In genomic region chr4:145107126-145107525, GRCh38 we compare ENCODE assay signal across 19 cellular contexts. TPM values are rescaled to one million over a fixed set of nuclear protein-coding genes. Genes with fewer than 3 reads are reported as not detected.
DNase-seq lines count a peak whose midpoint lies in the region; ATAC-seq, FAIRE-seq and TF ChIP-seq lines count a peak whose summit lies in the region.
"Had no signal": no experiment of that assay in that cellular context is flagged by ENCODE, and none has a peak within 500 bp of the region (broad histone marks: within the 10 kb centered on the region; RNA-seq: fewer than 3 reads in every experiment).

No MANE protein-coding gene starts in this region.

- H3K9me2 ChIP-seq in Loucy (replicated peaks; ENCODE audit: low read depth, low read length), result no peaks in the 10 kb centered on the region

- no peak for TF ChIP-seq POLR2A in H54 (IDR thresholded peaks at IDR 0.05; ENCODE audit: low read depth, low read length)

- no peak overlapping the region for H2AFZ ChIP-seq in Loucy (ENCODE audit: low read length)

- no peak overlapping the region for H3K9ac ChIP-seq in Loucy (ENCODE audit: low read depth, low read length, poor library complexity, severe bottlenecking)

- peaks cover 41% of the 10 kb centered on the region for H3K79me2 ChIP-seq in Loucy (ENCODE audit: insufficient read depth, low read length)

- no peak overlapping the region for H3K4me3 Mint-ChIP-seq in activated CD8-positive, alpha-beta memory T cell treated with anti-CD3 and anti-CD28 coated beads, Interleukin-2, amount 10 ng/mL, durations not matched to agents 7 days and 5 days
- no peak overlapping the region for H3K4me3 Mint-ChIP-seq in activated naive CD8-positive, alpha-beta T cell treated with anti-CD3 and anti-CD28 coated beads for 36 hours
- H3K4me3 Mint-ChIP-seq: B cell, CD14-positive monocyte, IgD-negative memory B cell had no signal

- H3K27me3 ChIP-seq in Loucy (ENCODE audit: insufficient read depth, low read length, poor library complexity, severe bottlenecking), result no peaks in the 10 kb centered on the region

- no peak overlapping the region for H3K4me3 ChIP-seq in Loucy (ENCODE audit: low read length, poor library complexity, severe bottlenecking)

- peak overlapping the region; percentile 2 for H3K4me2 ChIP-seq in Loucy (ENCODE audit: low read depth, low read length, poor library complexity, severe bottlenecking)

- no peaks in the 10 kb centered on the region for H3K9me3 ChIP-seq in Loucy (ENCODE audit: insufficient read depth, low read depth, low read length)

- peaks cover 40% of the 10 kb centered on the region for H3K36me3 Mint-ChIP-seq in activated CD8-positive, alpha-beta memory T cell treated with anti-CD3 and anti-CD28 coated beads, Interleukin-2, amount 10 ng/mL, durations not matched to agents 7 days and 5 days
- peaks cover 12% of the 10 kb centered on the region for H3K36me3 Mint-ChIP-seq in activated naive CD8-positive, alpha-beta T cell treated with anti-CD3 and anti-CD28 coated beads for 36 hours
- peaks cover 0 to 17% of the 10 kb centered on the region in 2 donors for H3K36me3 Mint-ChIP-seq in activated naive CD4-positive, alpha-beta T cell treated with anti-CD3 and anti-CD28 coated beads, Interleukin-2, amount 50 U/mL, for 72 hours

- peaks cover 14% of the 10 kb centered on the region for H3K4me1 Mint-ChIP-seq in activated CD8-positive, alpha-beta memory T cell treated with anti-CD3 and anti-CD28 coated beads, Interleukin-2, amount 10 ng/mL, durations not matched to agents 7 days and 5 days
- H3K4me1 Mint-ChIP-seq in activated naive CD8-positive, alpha-beta T cell treated with anti-CD3 and anti-CD28 coated beads for 36 hours, result peaks cover 20% of the 10 kb centered on the region

- H3K27ac Mint-ChIP-seq in activated CD8-positive, alpha-beta memory T cell treated with anti-CD3 and anti-CD28 coated beads, Interleukin-2, amount 10 ng/mL, durations not matched to agents 7 days and 5 days, result peak overlapping the region; percentile 33
- H3K27ac Mint-ChIP-seq in activated naive CD8-positive, alpha-beta T cell treated with anti-CD3 and anti-CD28 coated beads for 36 hours, result peak overlapping the region; percentile 25
- H3K27ac Mint-ChIP-seq in activated naive CD4-positive, alpha-beta T cell treated with anti-CD3 and anti-CD28 coated beads, Interleukin-2, amount 50 U/mL, for 72 hours, result no peak overlapping the region
- H3K27ac Mint-ChIP-seq: B cell, IgD-negative memory B cell had no signal

- H3K4me1 ChIP-seq in Loucy (ENCODE audit: insufficient read depth, low read length, poor library complexity, severe bottlenecking), result peaks cover 32% of the 10 kb centered on the region

- no peaks in the 10 kb centered on the region for H3F3A ChIP-seq in Loucy (ENCODE audit: low read depth)

- TF ChIP-seq CTCF in Loucy (conservative IDR thresholded peaks at IDR 0.05; ENCODE audit: low read length), result no peak

- H3K9me3 Mint-ChIP-seq in activated CD8-positive, alpha-beta memory T cell treated with anti-CD3 and anti-CD28 coated beads, Interleukin-2, amount 10 ng/mL, durations not matched to agents 7 days and 5 days (ENCODE audit: low read depth), result no peaks in the 10 kb centered on the region
- H3K9me3 Mint-ChIP-seq in activated naive CD8-positive, alpha-beta T cell treated with anti-CD3 and anti-CD28 coated beads for 36 hours, result no peaks in the 10 kb centered on the region
- H3K9me3 Mint-ChIP-seq in activated naive CD4-positive, alpha-beta T cell treated with anti-CD3 and anti-CD28 coated beads, Interleukin-2, amount 50 U/mL, for 72 hours, result no peaks in the 10 kb centered on the region
- H3K9me3 Mint-ChIP-seq: CD14-positive monocyte, IgD-negative memory B cell had no signal

- peaks cover 71% of the 10 kb centered on the region for H3K36me3 ChIP-seq in Loucy (ENCODE audit: insufficient read depth, low read length)

- CTCF ChIA-PET in activated CD8-positive, alpha-beta memory T cell treated with anti-CD3 and anti-CD28 coated beads, Interleukin-2, amount 10 ng/mL, durations not matched to agents 7 days and 5 days (lab: Charles Lee), result no interaction called here

- FAIRE-seq in H54 (lab: Jason Lieb, UNC), result no peak
- FAIRE-seq: A204.1, GM12892, H1 had no signal

- no peak for ATAC-seq in activated CD8-positive, alpha-beta memory T cell treated with anti-CD3 and anti-CD28 coated beads, Interleukin-2, amount 10 ng/mL, durations not matched to agents 7 days and 5 days
- ATAC-seq in activated naive CD4-positive, alpha-beta T cell treated with anti-CD3 and anti-CD28 coated beads, Interleukin-2, amount 50 U/mL, for 72 hours, result no peak
- ATAC-seq: Panc1 had no signal

- peaks cover 43% of the 10 kb centered on the region for H4K20me1 ChIP-seq in Loucy (ENCODE audit: insufficient read depth, low read length, poor library complexity, severe bottlenecking)

- no peaks in the 10 kb centered on the region for H3K27me3 Mint-ChIP-seq in activated CD8-positive, alpha-beta memory T cell treated with anti-CD3 and anti-CD28 coated beads, Interleukin-2, amount 10 ng/mL, durations not matched to agents 7 days and 5 days
- no peaks in the 10 kb centered on the region for H3K27me3 Mint-ChIP-seq in activated naive CD8-positive, alpha-beta T cell treated with anti-CD3 and anti-CD28 coated beads for 36 hours
- H3K27me3 Mint-ChIP-seq: B cell, IgD-negative memory B cell had no signal

- DNase-seq in activated CD8-positive, alpha-beta memory T cell treated with anti-CD3 and anti-CD28 coated beads, Interleukin-2, amount 10 ng/mL, durations not matched to agents 7 days and 5 days, result no peak
- DNase-seq in activated CD8-positive, alpha-beta memory T cell treated with anti-CD3 and anti-CD28 coated beads for 24 hours, result no peak
- no peak for DNase-seq in activated naive CD8-positive, alpha-beta T cell treated with anti-CD3 and anti-CD28 coated beads for 36 hours
- peak; percentile 20 to 77 for DNase-seq in lung microvascular endothelial cell (ENCODE audit: low read depth in 2 of 2)
- DNase-seq in activated naive CD4-positive, alpha-beta T cell treated with anti-CD3 and anti-CD28 coated beads, Interleukin-2, amount 50 U/mL, for 72 hours (ENCODE audit: low spot score in 2 of 2), result no peak
- no peak for DNase-seq in NCI-H2196 treated with DMSO at 0.1 percent for 48 hours (lab: John Stamatoyannopoulos, UW; ENCODE audit: unreplicated experiment)
- DNase-seq in H54 (ENCODE audit: insufficient read length, low spot score), result no peak
- DNase-seq: Karpas-422; NCI-H1694; NCI-H69; NK-92 treated with Interleukin-12 subunit alpha and Interleukin-12 subunit beta, amount 100 ng/mL, for 24 hours had no signal

RNA-seq across cellular contexts. Expression of gene ABCE1, which starts 9.0 kb away (rescaled TPM):
- 10 to 100 TPM; 64.7 to 97.4 TPM for total RNA-seq in activated CD8-positive, alpha-beta memory T cell treated with anti-CD3 and anti-CD28 coated beads, Interleukin-2, amount 10 ng/mL, durations not matched to agents 7 days and 5 days
- total RNA-seq in activated naive CD8-positive, alpha-beta T cell treated with anti-CD3 and anti-CD28 coated beads for 36 hours, result 100 to 1,000 TPM; 198 to 210 TPM
- 82.6 and 104 TPM in 2 replicates for total RNA-seq in lung microvascular endothelial cell
- 100 to 1,000 TPM; 131 to 162 TPM for total RNA-seq in activated naive CD4-positive, alpha-beta T cell treated with anti-CD3 and anti-CD28 coated beads, Interleukin-2, amount 50 U/mL, for 72 hours

RNA-seq across cellular contexts. Expression of gene ANAPC10, which starts 9.1 kb away (rescaled TPM):
- total RNA-seq in activated CD8-positive, alpha-beta memory T cell treated with anti-CD3 and anti-CD28 coated beads, Interleukin-2, amount 10 ng/mL, durations not matched to agents 7 days and 5 days, result 10 to 100 TPM; 26.2 to 28.5 TPM
- 10 to 100 TPM; 28.6 to 29.1 TPM for total RNA-seq in activated naive CD8-positive, alpha-beta T cell treated with anti-CD3 and anti-CD28 coated beads for 36 hours
- total RNA-seq in lung microvascular endothelial cell, result 14.6 and 20.8 TPM in 2 replicates
- total RNA-seq in activated naive CD4-positive, alpha-beta T cell treated with anti-CD3 and anti-CD28 coated beads, Interleukin-2, amount 50 U/mL, for 72 hours, result 10 to 100 TPM; 28.3 to 42.5 TPM

Comparison
In these comparisons a context has a peak if more than half of its experiments do, and no peak if none do; other contexts are left out.
1. DNase-seq: peak in lung microvascular endothelial cell (2 of 2); none in activated CD8-positive, alpha-beta memory T cell treated with anti-CD3 and anti-CD28 coated beads, Interleukin-2, amount 10 ng/mL, durations not matched to agents 7 days and 5 days (single experiment), activated CD8-positive, alpha-beta memory T cell treated with anti-CD3 and anti-CD28 coated beads for 24 hours (single experiment), activated naive CD8-positive, alpha-beta T cell treated with anti-CD3 and anti-CD28 coated beads for 36 hours (single experiment), activated naive CD4-positive, alpha-beta T cell treated with anti-CD3 and anti-CD28 coated beads, Interleukin-2, amount 50 U/mL, for 72 hours (0 of 2), NCI-H2196 treated with DMSO at 0.1 percent for 48 hours (single experiment) and H54 (single experiment).
2. H3K27ac Mint-ChIP-seq: peak in activated CD8-positive, alpha-beta memory T cell treated with anti-CD3 and anti-CD28 coated beads, Interleukin-2, amount 10 ng/mL, durations not matched to agents 7 days and 5 days (single experiment) and activated naive CD8-positive, alpha-beta T cell treated with anti-CD3 and anti-CD28 coated beads for 36 hours (single experiment); none in activated naive CD4-positive, alpha-beta T cell treated with anti-CD3 and anti-CD28 coated beads, Interleukin-2, amount 50 U/mL, for 72 hours (0 of 2).